8 cellular contexts compared by ENCODE assay signal in genomic region chr3:101675709-101676218, GRCh38. TPM values are rescaled to one million over a fixed set of nuclear protein-coding genes. Genes with fewer than 3 reads are reported as not detected.
DNase-seq lines count a peak whose midpoint lies in the region; ATAC-seq, FAIRE-seq and TF ChIP-seq lines count a peak whose summit lies in the region.

No MANE protein-coding gene starts in this region.

- H3K9me3 ChIP-seq in gastroesophageal sphincter, result no peaks in the 10 kb centered on the region

- DNase-seq in Daoy (ENCODE audit: low read depth), result peak; percentile 36
- peak in 4 of 34 experiments; percentile 4 to 15 (median 6) for DNase-seq in T-cell
- no peak for DNase-seq in H54 (ENCODE audit: insufficient read length, low spot score)
- DNase-seq in NCI-H2081 (lab: John Stamatoyannopoulos, UW), result no peak
- no peak for DNase-seq in AG20443 (ENCODE audit: low spot score)

- TF ChIP-seq CTCF in gastroesophageal sphincter (IDR thresholded peaks at IDR 0.05), result no peak

- H3K27me3 ChIP-seq in gastroesophageal sphincter (no peaks in the 10 kb centered on the region), rectal smooth muscle tissue (ENCODE audit: control insufficient read depth, insufficient read depth, low read length) (no peaks in the 10 kb centered on the region)

- CTCF ChIA-PET in T-cell (lab: Charles Lee), result interaction anchor here (0.6 to 3.8 kb wide), 6 partner anchors 9 to 169 kb away, joined by 3 to 13 read pairs (median 6); partner anchors contain the start of genes CEP97 (in 1 of the 2), PCNP (in 1 of the 2) and RPL24 (in 1 of the 2)

- no peaks in the 10 kb centered on the region for H3K9me3 Mint-ChIP-seq in T-cell

- TF ChIP-seq POLR2A in gastroesophageal sphincter (IDR thresholded peaks at IDR 0.05) (no peak), H54 (IDR thresholded peaks at IDR 0.05; ENCODE audit: low read depth, low read length) (no peak)

- peak overlapping the region; percentile 91 to 98 (median 95) for H3K4me3 Mint-ChIP-seq in T-cell

- no peak for ATAC-seq in T-cell (replicated peaks in 1 of 4)
- ATAC-seq in gastroesophageal sphincter, result no peak
- ATAC-seq in GM19351 (IDR thresholded peaks at IDR 0.05; ENCODE audit: unreplicated experiment), result no peak

- no peak overlapping the region for H3K9ac ChIP-seq in rectal smooth muscle tissue (ENCODE audit: low read length)

- no peak for FAIRE-seq in H54 (lab: Jason Lieb, UNC)

- WGBS in gastroesophageal sphincter (ENCODE audit: low coverage in 1 of 2), 2 donors, result 4 to 7% methylated on average over 16 to 25 of the region's 27 CpGs

- H3K4me1 ChIP-seq in gastroesophageal sphincter (peaks cover 3 to 44% (median 9%) of the 10 kb centered on the region in 3 donors), rectal smooth muscle tissue (ENCODE audit: control insufficient read depth, insufficient read depth, low read length) (peaks cover 12% of the 10 kb centered on the region)

- H3K27ac Mint-ChIP-seq in T-cell, result peak overlapping the region; percentile 91 to 93

- H3K27ac ChIP-seq in gastroesophageal sphincter (peak overlapping the region; percentile 92 to 100 (median 97)), rectal smooth muscle tissue (ENCODE audit: low read depth, low read length) (peak overlapping the region; percentile 96)

- H3K4me3 ChIP-seq in gastroesophageal sphincter (peak overlapping the region; percentile 84 to 100), rectal smooth muscle tissue (ENCODE audit: low read length) (peak overlapping the region; percentile 100)

- no peaks in the 10 kb centered on the region for H3K27me3 Mint-ChIP-seq in T-cell

- POLR2A ChIA-PET in T-cell (lab: Charles Lee), result interaction anchor here (0.6 to 4.5 kb wide), 8 partner anchors 10 to 962 kb away, joined by 4 to 37 read pairs (median 10); partner anchors contain the start of genes RPL24 (in 2 of the 2), CEP97 (in 1 of the 2), NXPE3 (in 1 of the 2) and PCNP (in 1 of the 2)

- peaks cover 23% of the 10 kb centered on the region for H3K36me3 Mint-ChIP-seq in T-cell

- TF ChIP-seq EP300 in gastroesophageal sphincter (IDR thresholded peaks at IDR 0.05), result no peak

- peaks cover 57 to 58% (median 58%) of the 10 kb centered on the region in 3 donors for H3K4me1 Mint-ChIP-seq in T-cell

- H3K36me3 ChIP-seq in gastroesophageal sphincter, result peaks cover 0 to 25% of the 10 kb centered on the region in 2 donors
- peaks cover 8% of the 10 kb centered on the region for H3K36me3 ChIP-seq in rectal smooth muscle tissue (ENCODE audit: control insufficient read depth, insufficient read depth, low read length)

RNA-seq across cellular contexts. Expression of gene ZBTB11, which starts 1.2 kb away (rescaled TPM):
- total RNA-seq in Daoy (2014; rRNA removed; shearing (Covaris generic)), result 21.6 and 23.7 TPM in 2 replicates
- 10 to 100 TPM; 38.7 to 61.4 (median 45.6) TPM for total RNA-seq in T-cell
- 10 to 100 TPM; 17.1 to 32.7 (median 23.6) TPM for total RNA-seq in gastroesophageal sphincter

RNA-seq across cellular contexts. Expression of gene RPL24, which starts 10.8 kb away (rescaled TPM):
- total RNA-seq in Daoy (2014; rRNA removed; shearing (Covaris generic)), result 2,801 and 2,885 TPM in 2 replicates
- total RNA-seq in T-cell (1,000 to 10,000 TPM; 1,381 to 1,498 (median 1,473) TPM), gastroesophageal sphincter (1,000 to 10,000 TPM in 3 of 4 donors, 100 to 1,000 TPM in 1; 852 to 2,330 (median 1,498) TPM)

RNA-seq across cellular contexts. Expression of gene CEP97, which starts 48.6 kb away (rescaled TPM):
- 17.3 and 17.6 TPM in 2 replicates for total RNA-seq in Daoy (2014; rRNA removed; shearing (Covaris generic))
- total RNA-seq in T-cell (10 to 100 TPM in 4 of 5 donors, 1 to 10 TPM in 1; 9.9 to 13.9 (median 12.7) TPM), gastroesophageal sphincter (10 to 100 TPM in 1 of 4 donors, 1 to 10 TPM in 3; 7.8 to 11.4 (median 8.8) TPM)
